8 cellular contexts compared by ENCODE assay signal in genomic region chr9:90914868-90915483, GRCh38.
DNase-seq lines count a peak whose midpoint lies in the region; ATAC-seq lines count a peak whose summit lies in the region.

No MANE protein-coding gene starts in this region.

- no peak overlapping the region for H3K4me3 Mint-ChIP-seq in activated CD4-positive, alpha-beta T cell treated with anti-CD3 and anti-CD28 coated beads for 36 hours

- CTCF ChIA-PET in activated CD4-positive, alpha-beta T cell treated with anti-CD3 and anti-CD28 coated beads for 36 hours (lab: Charles Lee): interaction anchor here (0.6 to 3.7 kb wide), 90 partner anchors 9 to 912 kb away, joined by 3 to 30 read pairs (median 4); partner anchors contain the start of genes AUH and NFIL3

- peak; percentile 94 for DNase-seq in AG20443 (ENCODE audit: low spot score)
- DNase-seq in NCI-H226: peak; percentile 48
- peak; percentile 89 for DNase-seq in activated CD4-positive, alpha-beta T cell treated with anti-CD3 and anti-CD28 coated beads for 36 hours
- DNase-seq in cerebellar cortex (ENCODE audit: low spot score): peak; percentile 90
- peak; percentile 78 for DNase-seq in left lobe of liver (ENCODE audit: low spot score)
- peak; percentile 64 to 69 for DNase-seq in stimulated activated CD4-positive, alpha-beta T cell treated with anti-CD3 and anti-CD28 coated beads, Interleukin-4, amount 100 ng/mL, for 48 hours (ENCODE audit: low read depth in 2 of 2)

- H3K4me1 Mint-ChIP-seq in activated CD4-positive, alpha-beta T cell treated with anti-CD3 and anti-CD28 coated beads for 36 hours: no peaks in the 10 kb centered on the region

- no peak overlapping the region for H3K27ac Mint-ChIP-seq in activated CD4-positive, alpha-beta T cell treated with anti-CD3 and anti-CD28 coated beads for 36 hours

- POLR2A ChIA-PET in activated CD4-positive, alpha-beta T cell treated with anti-CD3 and anti-CD28 coated beads for 36 hours (lab: Charles Lee): interaction anchor here (0.6 to 2.2 kb wide), 5 partner anchors 279 to 812 kb away, joined by 3 to 7 read pairs (median 3); no protein-coding TSS in a partner anchor

- intact Hi-C loops in activated CD4-positive, alpha-beta T cell treated with anti-CD3 and anti-CD28 coated beads for 36 hours (cut with DNase I, micrococcal nuclease): loop anchor here (1.0 to 10.0 kb wide), 10 partner anchors 122 to 1037 kb away; partner anchors contain the start of gene ROR2 (in 1 of the 2)

- ATAC-seq in GM18907 (IDR thresholded peaks at IDR 0.05; ENCODE audit: unreplicated experiment): peak; percentile 79
- ATAC-seq in HG03139 (IDR thresholded peaks at IDR 0.05; ENCODE audit: unreplicated experiment): peak; percentile 86
- peak; percentile 98 for ATAC-seq in activated CD4-positive, alpha-beta T cell treated with anti-CD3 and anti-CD28 coated beads for 36 hours
- peak; percentile 96 for ATAC-seq in left lobe of liver

- H3K9me3 Mint-ChIP-seq in activated CD4-positive, alpha-beta T cell treated with anti-CD3 and anti-CD28 coated beads for 36 hours (ENCODE audit: low read depth): no peaks in the 10 kb centered on the region

- H3K27me3 Mint-ChIP-seq in activated CD4-positive, alpha-beta T cell treated with anti-CD3 and anti-CD28 coated beads for 36 hours: no peaks in the 10 kb centered on the region

- H3K36me3 Mint-ChIP-seq in activated CD4-positive, alpha-beta T cell treated with anti-CD3 and anti-CD28 coated beads for 36 hours (ENCODE audit: low read depth): no peaks in the 10 kb centered on the region

Comparison
In these comparisons a context has a peak if more than half of its experiments do, and no peak if none do; other contexts are left out.
1. Peak in every context shown above with its lines: DNase-seq and ATAC-seq.